ENCODE assay signal across 1 cellular context in the genomic region with DNA sequence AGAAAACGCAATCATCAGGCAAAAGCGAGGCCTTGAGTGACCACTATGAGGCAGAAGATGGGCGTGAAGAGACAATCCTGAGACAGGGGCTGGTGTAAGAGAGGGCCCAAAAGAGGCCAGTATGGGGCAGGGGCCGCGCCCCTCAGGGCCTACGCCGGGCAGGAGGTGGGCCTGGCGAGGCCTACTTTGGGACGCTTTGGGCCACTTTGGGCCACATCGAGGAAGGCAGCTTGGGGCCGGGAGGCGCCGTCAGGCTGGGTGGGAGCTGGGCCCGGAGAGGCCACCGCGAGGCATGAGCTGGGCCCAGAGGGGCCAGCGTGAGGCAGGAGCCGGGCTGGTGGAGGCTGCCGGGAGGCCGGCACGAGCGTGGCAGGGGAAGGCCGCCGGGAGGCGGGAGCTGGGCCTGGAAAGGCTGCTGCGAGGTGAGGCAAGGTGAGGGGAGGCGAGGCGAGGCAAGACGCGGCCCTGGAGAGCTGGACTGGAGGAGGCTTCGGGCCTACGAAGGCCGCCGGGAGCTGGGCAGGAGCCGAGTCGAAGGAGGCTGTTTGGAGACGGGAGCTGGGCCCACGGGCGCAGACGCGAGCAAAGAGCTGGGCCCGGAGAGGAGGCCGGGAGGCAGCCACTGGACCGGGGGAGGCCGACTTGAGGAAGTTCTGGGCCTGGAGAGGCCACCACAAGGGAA.
TF ChIP-seq lines count a peak whose summit lies in the region.

No MANE protein-coding gene starts in this region.

TF ChIP-seq in GM23338, 12 proteins besides CTCF, POLR2A, EP300 and RAD21:
- TF ChIP-seq ZNF462 (CRISPR knock-in tag; IDR thresholded peaks at IDR 0.05) (no peak), JUNB (IDR thresholded peaks at IDR 0.05; ENCODE audit: unreplicated experiment) (no peak), POLR2AphosphoS5 (IDR thresholded peaks at IDR 0.05; ENCODE audit: low read depth) (no peak), STAT1 (IDR thresholded peaks at IDR 0.05; ENCODE audit: unreplicated experiment) (no peak), REST (IDR thresholded peaks at IDR 0.05; ENCODE audit: unreplicated experiment) (no peak), ETS1 (IDR thresholded peaks at IDR 0.05) (no peak), EZH2 (IDR thresholded peaks at IDR 0.05; ENCODE audit: low read depth, unreplicated experiment) (no peak), ZNF331 (CRISPR knock-in tag; IDR thresholded peaks at IDR 0.05; ENCODE audit: low read depth) (no peak), NANOG (IDR thresholded peaks at IDR 0.05; ENCODE audit: borderline replicate concordance) (no peak), CREB1 (CRISPR knock-in tag; IDR thresholded peaks at IDR 0.05; ENCODE audit: low read depth) (no peak), ZNF114 (CRISPR knock-in tag; IDR thresholded peaks at IDR 0.05) (no peak), EZH2phosphoT487 (IDR thresholded peaks at IDR 0.05; ENCODE audit: unreplicated experiment) (no peak)
